ENCODE assay signal across 15 cellular contexts in the genomic region with DNA sequence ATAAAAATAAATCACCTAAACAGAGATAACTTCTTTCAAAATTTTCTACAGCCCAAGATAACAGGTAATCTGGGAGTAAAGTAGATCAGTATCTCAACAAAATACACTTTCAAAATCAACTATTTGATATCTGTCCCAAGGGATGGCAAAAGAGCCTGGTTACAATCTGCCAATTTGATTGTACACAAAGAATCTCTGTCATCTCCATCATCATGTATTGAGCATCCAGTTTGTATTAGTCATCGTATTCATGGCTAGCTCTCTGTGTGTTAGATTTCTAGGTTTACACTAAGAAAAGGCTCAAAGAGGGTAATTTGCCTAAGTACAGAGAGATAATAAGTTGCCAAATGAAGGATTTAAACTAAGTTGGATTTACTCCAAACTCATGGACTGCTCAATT.
DNase-seq lines count a peak whose midpoint lies in the region; ATAC-seq and TF ChIP-seq lines count a peak whose summit lies in the region.
"Had no signal": no experiment of that assay in that cellular context is flagged by ENCODE, and none has a peak within 500 bp of the region (broad histone marks: within the 10 kb centered on the region; RNA-seq: fewer than 3 reads in every experiment).

No MANE protein-coding gene starts in this region.

- H3K18ac ChIP-seq in mesendoderm (ENCODE audit: low read length) = no peak overlapping the region

- H3K4ac ChIP-seq in mesendoderm (ENCODE audit: low read depth, low read length) = no peak overlapping the region

- H3K4me3 ChIP-seq in GM23338 (no peak overlapping the region), mesendoderm (ENCODE audit: low read length) (no peak overlapping the region)
- H3K4me3 ChIP-seq: HAP-1 had no signal

- no peak overlapping the region for H3K27ac Mint-ChIP-seq in GM23338
- H3K27ac Mint-ChIP-seq in activated T-cell treated with anti-CD3 and anti-CD28 coated beads, Interleukin-2, amount 50 U/mL, for 72 hours = no peak overlapping the region
- H3K27ac Mint-ChIP-seq: CD4-positive, alpha-beta T cell; IgD-negative memory B cell had no signal

- no peak overlapping the region for H3K23ac ChIP-seq in mesendoderm (ENCODE audit: low read length)

- H3K27me3 ChIP-seq in GM23338 (ENCODE audit: insufficient read depth) = no peaks in the 10 kb centered on the region
- no peaks in the 10 kb centered on the region for H3K27me3 ChIP-seq in mesendoderm (ENCODE audit: insufficient read depth, low read length, poor library complexity)

- H4K8ac ChIP-seq in mesendoderm (ENCODE audit: low read depth, low read length) = no peak overlapping the region

- H4K20me1 ChIP-seq in GM23338 (replicated peaks; ENCODE audit: insufficient read depth) = no peaks in the 10 kb centered on the region

- WGBS in mesendoderm (ENCODE audit: extremely low coverage, insufficient coverage, low lambda C conversion rate) = no CpG with 5 or more reads among the region's 1 CpG

- H3K27ac ChIP-seq in GM23338 (ENCODE audit: low read depth) = no peak overlapping the region
- H3K27ac ChIP-seq in mesendoderm (ENCODE audit: low read depth, low read length) = no peak overlapping the region
- H3K27ac ChIP-seq: C4-2B had no signal

- no peak overlapping the region for H3K9ac ChIP-seq in mesendoderm (ENCODE audit: low read length)

- no peak overlapping the region for H3K4me2 ChIP-seq in GM23338
- H3K4me2 ChIP-seq in mesendoderm (ENCODE audit: low read length) = no peak overlapping the region

- DNase-seq in COLO829 (ENCODE audit: low spot score) (peak; percentile 95), GM23338 (ENCODE audit: low spot score) (no peak), NCI-H69 (lab: John Stamatoyannopoulos, UW) (peak; percentile 35), mesendoderm (peak; percentile 4), RKO (ENCODE audit: low spot score) (no peak)
- DNase-seq in activated T-cell treated with anti-CD3 and anti-CD28 coated beads, Interleukin-2, amount 50 U/mL, for 72 hours = no peak
- DNase-seq: AML-193; CD4-positive, alpha-beta T cell; DMS79 treated with DMSO at 0.1 percent for 48 hours; GF-D8 had no signal

- no peak overlapping the region for H2BK120ac ChIP-seq in mesendoderm (ENCODE audit: low read depth, low read length)

- no peaks in the 10 kb centered on the region for H3K4me1 Mint-ChIP-seq in GM23338
- no peaks in the 10 kb centered on the region for H3K4me1 Mint-ChIP-seq in activated T-cell treated with anti-CD3 and anti-CD28 coated beads, Interleukin-2, amount 50 U/mL, for 72 hours (ENCODE audit: low read depth)
- H3K4me1 Mint-ChIP-seq: IgD-negative memory B cell had no signal

- H3K36me3 Mint-ChIP-seq in GM23338 (ENCODE audit: low read depth) = no peaks in the 10 kb centered on the region
- H3K36me3 Mint-ChIP-seq in activated T-cell treated with anti-CD3 and anti-CD28 coated beads, Interleukin-2, amount 50 U/mL, for 72 hours (ENCODE audit: insufficient read depth in 2 of 2) = no peaks in the 10 kb centered on the region
- H3K36me3 Mint-ChIP-seq: IgD-negative memory B cell had no signal

- no peak overlapping the region for H2BK5ac ChIP-seq in mesendoderm (ENCODE audit: low read length)

- no peak overlapping the region for H2BK15ac ChIP-seq in mesendoderm (replicated peaks; ENCODE audit: low read depth)

- ATAC-seq in GM23338 = no peak
- ATAC-seq in GM19023 (IDR thresholded peaks at IDR 0.05; ENCODE audit: unreplicated experiment) = no peak
- ATAC-seq in activated T-cell treated with anti-CD3 and anti-CD28 coated beads, Interleukin-2, amount 50 U/mL, for 72 hours (replicated peaks in 1 of 2) = no peak
- ATAC-seq: HepG2 had no signal

- no peaks in the 10 kb centered on the region for H3K9me3 Mint-ChIP-seq in GM23338
- no peaks in the 10 kb centered on the region for H3K9me3 Mint-ChIP-seq in activated T-cell treated with anti-CD3 and anti-CD28 coated beads, Interleukin-2, amount 50 U/mL, for 72 hours

- no peak overlapping the region for H4K5ac ChIP-seq in mesendoderm (ENCODE audit: low read length)

- H2AK5ac ChIP-seq in mesendoderm (ENCODE audit: low read length) = no peak overlapping the region

- 0 out of 2 replicates have a peak, but pooled peaks cover 9% of the 10 kb centered on the region for H3K9me2 ChIP-seq in GM23338 (ENCODE audit: insufficient read depth)

- TF ChIP-seq CTCF in GM23338 (conservative IDR thresholded peaks at IDR 0.05; ENCODE audit: low read depth in 2 of 2) = no peak

- no peaks in the 10 kb centered on the region for H3K27me3 Mint-ChIP-seq in GM23338 (ENCODE audit: insufficient read depth, low read depth, poor library complexity)
- H3K27me3 Mint-ChIP-seq in activated T-cell treated with anti-CD3 and anti-CD28 coated beads, Interleukin-2, amount 50 U/mL, for 72 hours (ENCODE audit: low read depth) = no peaks in the 10 kb centered on the region
- H3K27me3 Mint-ChIP-seq: CD4-positive, alpha-beta T cell; IgD-negative memory B cell had no signal

- H2AFZ ChIP-seq in GM23338 = 0 out of 2 replicates have a peak overlapping the region, but pooled peaks have one; percentile 56

- H3K79me2 ChIP-seq in GM23338 (replicated peaks; ENCODE audit: insufficient read depth) = no peaks in the 10 kb centered on the region
- H3K79me2 ChIP-seq in mesendoderm (ENCODE audit: control insufficient read depth, insufficient read depth, low read length) = no peaks in the 10 kb centered on the region

- H3K4me1 ChIP-seq in GM23338 (ENCODE audit: insufficient read depth) (no peaks in the 10 kb centered on the region), mesendoderm (ENCODE audit: control insufficient read depth, low read depth, low read length) (no peaks in the 10 kb centered on the region)
- H3K4me1 ChIP-seq: HAP-1 had no signal

- H3F3A ChIP-seq in GM23338 (replicated peaks; ENCODE audit: low read depth) = no peaks in the 10 kb centered on the region

- no peak overlapping the region for H3K4me3 Mint-ChIP-seq in GM23338
- no peak overlapping the region for H3K4me3 Mint-ChIP-seq in activated T-cell treated with anti-CD3 and anti-CD28 coated beads, Interleukin-2, amount 50 U/mL, for 72 hours
- H3K4me3 Mint-ChIP-seq: CD4-positive, alpha-beta T cell; IgD-negative memory B cell had no signal

- H3K36me3 ChIP-seq in GM23338 (ENCODE audit: insufficient read depth) = no peaks in the 10 kb centered on the region
- no peaks in the 10 kb centered on the region for H3K36me3 ChIP-seq in mesendoderm (ENCODE audit: control insufficient read depth, insufficient read depth, low read length)
- H3K36me3 ChIP-seq: HAP-1 had no signal

- no peak overlapping the region for H3K56ac ChIP-seq in mesendoderm (ENCODE audit: low read length)

- no peaks in the 10 kb centered on the region for H3K79me1 ChIP-seq in mesendoderm (ENCODE audit: low read length)

TF ChIP-seq in GM23338, 12 proteins besides CTCF, POLR2A, EP300 and RAD21 (continues in another document):
- TF ChIP-seq CREB1 (CRISPR knock-in tag; IDR thresholded peaks at IDR 0.05; ENCODE audit: low read depth) (no peak), STAT1 (IDR thresholded peaks at IDR 0.05; ENCODE audit: unreplicated experiment) (no peak), EZH2phosphoT487 (IDR thresholded peaks at IDR 0.05; ENCODE audit: unreplicated experiment) (no peak), REST (IDR thresholded peaks at IDR 0.05; ENCODE audit: unreplicated experiment) (no peak), EZH2 (IDR thresholded peaks at IDR 0.05; ENCODE audit: low read depth, unreplicated experiment) (no peak), NANOG (IDR thresholded peaks at IDR 0.05; ENCODE audit: borderline replicate concordance) (no peak), ZNF114 (CRISPR knock-in tag; IDR thresholded peaks at IDR 0.05) (no peak), POLR2AphosphoS5 (IDR thresholded peaks at IDR 0.05; ENCODE audit: low read depth) (no peak), ZNF331 (CRISPR knock-in tag; IDR thresholded peaks at IDR 0.05; ENCODE audit: low read depth) (no peak)
- TF ChIP-seq, protein P1, sequence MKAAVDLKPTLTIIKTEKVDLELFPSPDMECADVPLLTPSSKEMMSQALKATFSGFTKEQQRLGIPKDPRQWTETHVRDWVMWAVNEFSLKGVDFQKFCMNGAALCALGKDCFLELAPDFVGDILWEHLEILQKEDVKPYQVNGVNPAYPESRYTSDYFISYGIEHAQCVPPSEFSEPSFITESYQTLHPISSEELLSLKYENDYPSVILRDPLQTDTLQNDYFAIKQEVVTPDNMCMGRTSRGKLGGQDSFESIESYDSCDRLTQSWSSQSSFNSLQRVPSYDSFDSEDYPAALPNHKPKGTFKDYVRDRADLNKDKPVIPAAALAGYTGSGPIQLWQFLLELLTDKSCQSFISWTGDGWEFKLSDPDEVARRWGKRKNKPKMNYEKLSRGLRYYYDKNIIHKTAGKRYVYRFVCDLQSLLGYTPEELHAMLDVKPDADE (IDR thresholded peaks at IDR 0.05) = no peak

Comparison
In these comparisons a context has a peak if more than half of its experiments do, and no peak if none do; other contexts are left out.
1. DNase-seq: peak in COLO829 (single experiment), NCI-H69 (single experiment) and mesendoderm (single experiment); none in GM23338 (single experiment), RKO (single experiment) and activated T-cell treated with anti-CD3 and anti-CD28 coated beads, Interleukin-2, amount 50 U/mL, for 72 hours (0 of 2).